22 cellular contexts compared by ENCODE assay signal in the genomic region with DNA sequence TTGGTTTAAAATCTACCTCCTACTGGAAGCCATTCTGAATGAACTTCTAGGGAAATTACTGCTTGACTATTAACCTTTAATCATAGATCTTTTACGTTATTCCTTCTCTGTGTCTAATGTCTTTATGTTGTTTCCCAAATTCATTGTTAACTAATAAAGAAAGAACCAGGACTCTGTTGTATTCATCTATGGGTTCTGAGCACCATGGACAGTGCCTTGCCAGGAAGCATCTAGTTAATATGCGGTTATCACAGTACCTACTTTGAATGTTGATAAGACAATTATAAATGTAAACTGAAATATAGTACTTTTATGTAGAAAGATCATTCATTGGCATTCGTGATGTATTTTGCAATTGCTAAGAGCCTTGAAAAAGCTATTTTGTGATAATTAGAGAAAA. TPM values are rescaled to one million over a fixed set of nuclear protein-coding genes. Genes with fewer than 3 reads are reported as not detected.
DNase-seq lines count a peak whose midpoint lies in the region; ATAC-seq and TF ChIP-seq lines count a peak whose summit lies in the region.
"Had no signal": no experiment of that assay in that cellular context is flagged by ENCODE, and none has a peak within 500 bp of the region (broad histone marks: within the 10 kb centered on the region; RNA-seq: fewer than 3 reads in every experiment).

No MANE protein-coding gene starts in this region.

- no peak overlapping the region for H3K4me3 ChIP-seq in HEK293 (ENCODE audit: low read depth, low read length)
- H3K4me3 ChIP-seq in hepatocyte: no peak overlapping the region
- H3K4me3 ChIP-seq in brain microvascular endothelial cell (ENCODE audit: low read depth, low read length): no peak overlapping the region
- no peak overlapping the region for H3K4me3 ChIP-seq in H7 (ENCODE audit: insufficient read depth, low read depth, low read length)
- H3K4me3 ChIP-seq: SJCRH30 had no signal

- no peak overlapping the region for H3K27ac ChIP-seq in HEK293 (ENCODE audit: extremely low read depth, low read depth, low read length)
- no peak overlapping the region for H3K27ac ChIP-seq in hepatocyte
- no peak overlapping the region for H3K27ac ChIP-seq in brain microvascular endothelial cell
- H3K27ac ChIP-seq: 22Rv1, SJCRH30 had no signal

- in situ Hi-C loops in brain microvascular endothelial cell (cut with HindIII; ENCODE audit: low pct_ligation_motif_present, low sequenced_read_pairs): no loop called here

- no peaks in the 10 kb centered on the region for H3K36me3 ChIP-seq in HEK293 (ENCODE audit: control insufficient read depth in 2 of 2, insufficient read depth in 1 of 2, low read length in 2 of 2)
- no peaks in the 10 kb centered on the region for H3K36me3 ChIP-seq in hepatocyte (replicated peaks; ENCODE audit: insufficient read depth, low read depth)
- no peaks in the 10 kb centered on the region for H3K36me3 ChIP-seq in brain microvascular endothelial cell (replicated peaks)
- no peaks in the 10 kb centered on the region for H3K36me3 ChIP-seq in H7 (replicated peaks; ENCODE audit: control insufficient read depth, insufficient read depth, low read length)
- H3K36me3 ChIP-seq: SJCRH30 had no signal

- H3K27me3 ChIP-seq in hepatocyte (peaks cover 5% of the 10 kb centered on the region), brain microvascular endothelial cell (replicated peaks) (no peaks in the 10 kb centered on the region), H7 (ENCODE audit: control insufficient read depth, insufficient read depth, low read length) (no peaks in the 10 kb centered on the region)
- H3K27me3 ChIP-seq: SJCRH30 had no signal

- no peaks in the 10 kb centered on the region for H3K9me3 ChIP-seq in HEK293 (ENCODE audit: control insufficient read depth, insufficient read depth, low read depth, low read length)
- no peaks in the 10 kb centered on the region for H3K9me3 ChIP-seq in hepatocyte (ENCODE audit: low read depth)
- H3K9me3 ChIP-seq: SJCRH30 had no signal

- ATAC-seq in GM18870 (IDR thresholded peaks at IDR 0.05; ENCODE audit: unreplicated experiment): no peak

- 68% methylated on average over 3 of the region's 3 CpGs for WGBS in hepatocyte (ENCODE audit: low lambda C conversion rate, missing lambda C conversion rate)

- DNase-seq in DMS 273 (lab: John Stamatoyannopoulos, UW; ENCODE audit: unreplicated experiment) (peak; percentile 12), DMS 273 treated with DMSO at 0.1 percent for 48 hours (lab: John Stamatoyannopoulos, UW) (no peak), hepatocyte (ENCODE audit: low spot score) (peak; percentile 7), brain microvascular endothelial cell (no peak), H7 (no peak)
- DNase-seq: CD4-positive, CD25-positive, alpha-beta regulatory T cell; H9; Karpas-422; MV-4-11; NCI-H1105; NCI-H1436 treated with DMSO at 0.1 percent for 48 hours; NCI-H2171 treated with DMSO at 0.1 percent for 48 hours; NCI-H345; NCI-H510A treated with DMSO at 0.1 percent for 48 hours; T-helper 1 cell had no signal

- H4K20me1 ChIP-seq in hepatocyte (ENCODE audit: insufficient read depth, poor library complexity, severe bottlenecking): no peaks in the 10 kb centered on the region

- H3K9me2 ChIP-seq in hepatocyte (replicated peaks; ENCODE audit: insufficient read depth): no peaks in the 10 kb centered on the region

- CTCF ChIA-PET in HEK293 (lab: Yijun Ruan, JAX): no interaction called here

- no peaks in the 10 kb centered on the region for H3K4me1 ChIP-seq in HEK293 (ENCODE audit: control insufficient read depth, insufficient read depth, low read length)
- no peaks in the 10 kb centered on the region for H3K4me1 ChIP-seq in hepatocyte (ENCODE audit: insufficient read depth)
- H3K4me1 ChIP-seq: SJCRH30 had no signal

- no peak overlapping the region for H2AFZ ChIP-seq in hepatocyte

- no peak overlapping the region for H3K4me2 ChIP-seq in hepatocyte

- H3K79me2 ChIP-seq in hepatocyte: no peaks in the 10 kb centered on the region

- TF ChIP-seq CTCF in HEK293 (tag by site-specific recombination; IDR thresholded peaks at IDR 0.05) (no peak), hepatocyte (IDR thresholded peaks at IDR 0.05; ENCODE audit: poor library complexity) (no peak), brain microvascular endothelial cell (IDR thresholded peaks at IDR 0.05; ENCODE audit: low read depth, low read length, missing control alignments) (no peak)

- POLR2A ChIA-PET in HEK293 (lab: Yijun Ruan, JAX): no interaction called here

TF ChIP-seq in HEK293, 187 proteins besides CTCF, POLR2A, EP300 and RAD21 (continues in another document):
- TF ChIP-seq, protein P1, sequence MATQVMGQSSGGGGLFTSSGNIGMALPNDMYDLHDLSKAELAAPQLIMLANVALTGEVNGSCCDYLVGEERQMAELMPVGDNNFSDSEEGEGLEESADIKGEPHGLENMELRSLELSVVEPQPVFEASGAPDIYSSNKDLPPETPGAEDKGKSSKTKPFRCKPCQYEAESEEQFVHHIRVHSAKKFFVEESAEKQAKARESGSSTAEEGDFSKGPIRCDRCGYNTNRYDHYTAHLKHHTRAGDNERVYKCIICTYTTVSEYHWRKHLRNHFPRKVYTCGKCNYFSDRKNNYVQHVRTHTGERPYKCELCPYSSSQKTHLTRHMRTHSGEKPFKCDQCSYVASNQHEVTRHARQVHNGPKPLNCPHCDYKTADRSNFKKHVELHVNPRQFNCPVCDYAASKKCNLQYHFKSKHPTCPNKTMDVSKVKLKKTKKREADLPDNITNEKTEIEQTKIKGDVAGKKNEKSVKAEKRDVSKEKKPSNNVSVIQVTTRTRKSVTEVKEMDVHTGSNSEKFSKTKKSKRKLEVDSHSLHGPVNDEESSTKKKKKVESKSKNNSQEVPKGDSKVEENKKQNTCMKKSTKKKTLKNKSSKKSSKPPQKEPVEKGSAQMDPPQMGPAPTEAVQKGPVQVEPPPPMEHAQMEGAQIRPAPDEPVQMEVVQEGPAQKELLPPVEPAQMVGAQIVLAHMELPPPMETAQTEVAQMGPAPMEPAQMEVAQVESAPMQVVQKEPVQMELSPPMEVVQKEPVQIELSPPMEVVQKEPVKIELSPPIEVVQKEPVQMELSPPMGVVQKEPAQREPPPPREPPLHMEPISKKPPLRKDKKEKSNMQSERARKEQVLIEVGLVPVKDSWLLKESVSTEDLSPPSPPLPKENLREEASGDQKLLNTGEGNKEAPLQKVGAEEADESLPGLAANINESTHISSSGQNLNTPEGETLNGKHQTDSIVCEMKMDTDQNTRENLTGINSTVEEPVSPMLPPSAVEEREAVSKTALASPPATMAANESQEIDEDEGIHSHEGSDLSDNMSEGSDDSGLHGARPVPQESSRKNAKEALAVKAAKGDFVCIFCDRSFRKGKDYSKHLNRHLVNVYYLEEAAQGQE (tag by site-specific recombination; IDR thresholded peaks at IDR 0.05): peak; percentile 78
- TF ChIP-seq, protein P2, sequence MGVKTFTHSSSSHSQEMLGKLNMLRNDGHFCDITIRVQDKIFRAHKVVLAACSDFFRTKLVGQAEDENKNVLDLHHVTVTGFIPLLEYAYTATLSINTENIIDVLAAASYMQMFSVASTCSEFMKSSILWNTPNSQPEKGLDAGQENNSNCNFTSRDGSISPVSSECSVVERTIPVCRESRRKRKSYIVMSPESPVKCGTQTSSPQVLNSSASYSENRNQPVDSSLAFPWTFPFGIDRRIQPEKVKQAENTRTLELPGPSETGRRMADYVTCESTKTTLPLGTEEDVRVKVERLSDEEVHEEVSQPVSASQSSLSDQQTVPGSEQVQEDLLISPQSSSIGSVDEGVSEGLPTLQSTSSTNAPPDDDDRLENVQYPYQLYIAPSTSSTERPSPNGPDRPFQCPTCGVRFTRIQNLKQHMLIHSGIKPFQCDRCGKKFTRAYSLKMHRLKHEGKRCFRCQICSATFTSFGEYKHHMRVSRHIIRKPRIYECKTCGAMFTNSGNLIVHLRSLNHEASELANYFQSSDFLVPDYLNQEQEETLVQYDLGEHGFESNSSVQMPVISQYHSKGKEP (tag by site-specific recombination; IDR thresholded peaks at IDR 0.05): no peak

TF ChIP-seq in PFSK-1, 5 proteins besides CTCF, POLR2A, EP300 and RAD21:
- no peak for TF ChIP-seq POLR2AphosphoS5 (IDR thresholded peaks at IDR 0.05; ENCODE audit: low read depth, low read length)
- TF ChIP-seq, protein P1 (IDR thresholded peaks at IDR 0.05; ENCODE audit: insufficient read depth in 1 of 2, low read depth in 2 of 2, low read length in 2 of 2): peak; percentile 32 to 88; a peak in 2 of 4 replicates
- no peak for TF ChIP-seq TAF1 (IDR thresholded peaks at IDR 0.05; ENCODE audit: borderline replicate concordance, insufficient read depth, low read length)

RNA-seq across cellular contexts. Expression of gene NWD2, which starts 23.8 kb away (rescaled TPM):
- polyA plus RNA-seq in PFSK-1 (2012; ENCODE audit: insufficient read length, low read depth): not detected
- under 0.01 and 0.33 TPM in 2 replicates for total RNA-seq in hepatocyte
- polyA plus RNA-seq in hepatocyte: not detected in 2 replicates
- 0.03 TPM in 1 of 2 replicates, not detected in the other for total RNA-seq in H7 (2014; rRNA removed; shearing (Covaris generic))
- total RNA-seq: CD4-positive, CD25-positive, alpha-beta regulatory T cell; H9; M059J had no signal
- polyA plus RNA-seq: BJ; CD4-positive, CD25-positive, alpha-beta regulatory T cell had no signal

Comparison
In these comparisons a context has a peak if more than half of its experiments do, and no peak if none do; other contexts are left out.
1. DNase-seq: peak in DMS 273 (single experiment) and hepatocyte (single experiment); none in DMS 273 treated with DMSO at 0.1 percent for 48 hours (single experiment), brain microvascular endothelial cell (single experiment) and H7 (single experiment).